ENCODE assay signal across 2 cellular contexts in the genomic region with DNA sequence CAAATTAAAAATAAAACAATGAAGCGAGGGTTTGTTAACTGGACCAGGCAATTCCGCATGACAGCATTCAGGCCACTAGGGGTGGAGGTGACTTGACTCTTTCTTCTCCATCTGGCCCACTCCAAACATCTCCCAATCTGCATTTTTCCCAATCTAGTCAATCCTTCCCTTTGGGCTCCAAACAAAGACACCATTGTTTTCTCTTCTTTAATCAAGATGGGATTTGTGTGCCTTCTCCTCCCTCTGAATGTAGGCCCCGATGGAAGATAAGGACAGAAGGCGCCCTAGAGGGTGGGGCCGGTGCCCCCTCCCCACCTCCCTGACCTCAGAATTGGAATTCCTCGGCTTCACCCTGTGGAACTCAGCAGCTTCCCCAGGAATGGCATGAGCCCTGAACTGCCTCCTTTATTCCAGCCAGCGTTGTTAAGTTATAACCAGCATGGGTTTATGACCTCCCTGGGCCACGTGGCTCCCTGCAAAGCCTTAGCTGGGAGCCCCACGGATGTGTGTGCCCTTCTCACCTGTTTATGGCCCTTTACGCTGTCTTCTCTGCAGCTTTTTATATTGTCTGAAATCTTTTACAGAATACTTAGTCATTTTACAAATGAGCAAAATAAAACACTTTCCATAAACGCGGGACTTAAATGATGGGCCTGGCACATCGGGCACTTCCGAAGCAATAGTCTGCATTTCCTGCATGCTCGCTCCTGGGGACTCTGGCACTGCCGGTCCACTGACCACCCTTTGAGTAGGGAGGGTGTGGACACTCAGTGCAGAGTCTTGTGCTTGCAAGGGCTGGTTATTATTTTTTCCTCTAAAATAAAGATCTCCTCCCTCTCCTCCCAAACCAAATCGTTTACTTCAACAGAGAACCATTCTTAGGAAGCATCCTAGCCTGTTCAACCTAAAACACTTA.
TF ChIP-seq lines count a peak whose summit lies in the region.

No MANE protein-coding gene starts in this region.

TF ChIP-seq in A549, 52 proteins besides CTCF, POLR2A, EP300 and RAD21:
- TF ChIP-seq MAFK (IDR thresholded peaks at IDR 0.05; ENCODE audit: partially characterized antibody) (no peak), JUNB (IDR thresholded peaks at IDR 0.05) (no peak), KDM5A (IDR thresholded peaks at IDR 0.05) (no peak), CHD2 (IDR thresholded peaks at IDR 0.05; ENCODE audit: low read length, partially characterized antibody) (no peak), RNF2 (IDR thresholded peaks at IDR 0.05; ENCODE audit: borderline replicate concordance, low read depth) (no peak), HOXB13 (CRISPR knock-in tag; IDR thresholded peaks at IDR 0.05; ENCODE audit: low read depth) (no peak), MYC (IDR thresholded peaks at IDR 0.05; ENCODE audit: borderline replicate concordance, low read length) (no peak), ATOH8 (CRISPR knock-in tag; IDR thresholded peaks at IDR 0.05; ENCODE audit: low read depth) (no peak), NR3C1 (IDR thresholded peaks at IDR 0.05) (no peak), KDM1A (IDR thresholded peaks at IDR 0.05; ENCODE audit: low read depth) (no peak), RCOR1 (IDR thresholded peaks at IDR 0.05; ENCODE audit: low read depth, low read length) (no peak), CBX8 (IDR thresholded peaks at IDR 0.05) (no peak), TP53 (CRISPR knock-in tag; IDR thresholded peaks at IDR 0.05) (no peak), NPAS2 (CRISPR knock-in tag; IDR thresholded peaks at IDR 0.05; ENCODE audit: borderline replicate concordance) (no peak), SMC3 (IDR thresholded peaks at IDR 0.05) (no peak), HEYL (CRISPR knock-in tag; IDR thresholded peaks at IDR 0.05) (no peak), JUN (IDR thresholded peaks at IDR 0.05) (no peak), HOXA7 (CRISPR knock-in tag; IDR thresholded peaks at IDR 0.05) (no peak), GATA3 (IDR thresholded peaks at IDR 0.05; ENCODE audit: borderline replicate concordance) (no peak)
TF ChIP-seq in A549: peak in this region for 0.

TF ChIP-seq in IMR-90, 13 proteins besides CTCF, POLR2A, EP300 and RAD21:
- TF ChIP-seq RFX5 (IDR thresholded peaks at IDR 0.05; ENCODE audit: low read depth, low read length) (no peak), NFE2L2 (IDR thresholded peaks at IDR 0.05; ENCODE audit: low read depth, low read length) (no peak), MXI1 (IDR thresholded peaks at IDR 0.05; ENCODE audit: borderline replicate concordance, low read depth, low read length) (no peak), RCOR1 (IDR thresholded peaks at IDR 0.05; ENCODE audit: insufficient replicate concordance, low read length) (no peak), CEBPB (IDR thresholded peaks at IDR 0.05; ENCODE audit: low read depth, low read length) (no peak), MAZ (IDR thresholded peaks at IDR 0.05; ENCODE audit: borderline replicate concordance, low read depth, low read length) (no peak), ELK1 (IDR thresholded peaks at IDR 0.05; ENCODE audit: borderline replicate concordance, low read depth, low read length) (no peak), MAFK (IDR thresholded peaks at IDR 0.05; ENCODE audit: low read depth, low read length) (no peak), USF2 (IDR thresholded peaks at IDR 0.05; ENCODE audit: low read depth, low read length) (no peak), BHLHE40 (IDR thresholded peaks at IDR 0.05; ENCODE audit: low read depth, low read length) (no peak), SMC3 (IDR thresholded peaks at IDR 0.05; ENCODE audit: low read depth, low read length) (no peak), CHD1 (IDR thresholded peaks at IDR 0.05; ENCODE audit: low read depth, low read length) (no peak), FOS (IDR thresholded peaks at IDR 0.05; ENCODE audit: low read depth, low read length) (no peak)
